In the genomic region with DNA sequence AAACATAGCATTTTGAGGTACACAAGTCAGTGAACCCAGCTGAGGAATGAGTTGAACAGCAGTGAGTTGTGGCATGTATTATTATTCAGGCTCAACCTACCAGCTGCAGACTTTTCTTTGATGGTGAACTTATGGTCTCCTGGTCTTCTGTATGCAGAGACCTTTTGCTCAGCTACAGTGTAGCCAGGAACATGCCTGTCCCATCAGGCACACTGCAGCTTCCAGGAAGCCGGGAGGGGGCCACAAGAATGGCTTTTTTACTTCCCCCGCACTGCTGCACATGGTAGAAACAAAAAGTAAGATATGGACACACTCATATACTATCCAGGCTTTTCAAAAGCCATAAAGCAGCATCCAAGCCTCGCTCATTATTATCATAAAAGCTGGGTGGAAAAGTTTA, we compare ENCODE assay signal across 10 cellular contexts.
DNase-seq lines count a peak whose midpoint lies in the region; FAIRE-seq and TF ChIP-seq lines count a peak whose summit lies in the region.
"Had no signal": no experiment of that assay in that cellular context is flagged by ENCODE, and none has a peak within 500 bp of the region (broad histone marks: within the 10 kb centered on the region; RNA-seq: fewer than 3 reads in every experiment).

No MANE protein-coding gene starts in this region.

- H3K27ac ChIP-seq in GM23248 (peak overlapping the region; percentile 99), kidney (ENCODE audit: low read depth in 2 of 2, low read length in 2 of 2) (peak overlapping the region; percentile 78 to 84), smooth muscle cell (ENCODE audit: low read depth) (peak overlapping the region; percentile 92)

- H3K9me3 ChIP-seq in GM23248 (ENCODE audit: low read depth): no peaks in the 10 kb centered on the region
- no peaks in the 10 kb centered on the region for H3K9me3 ChIP-seq in kidney (ENCODE audit: control insufficient read depth in 1 of 2, low read length in 2 of 2)
- no peaks in the 10 kb centered on the region for H3K9me3 ChIP-seq in smooth muscle cell (replicated peaks; ENCODE audit: low read depth)
- H3K9me3 ChIP-seq: ovary had no signal

- no peaks in the 10 kb centered on the region for H3K9me2 ChIP-seq in GM23248 (ENCODE audit: insufficient read depth)

- TF ChIP-seq CTCF in kidney (IDR thresholded peaks at IDR 0.05; ENCODE audit: borderline replicate concordance, extremely low read depth, insufficient read depth) (no peak), smooth muscle cell (IDR thresholded peaks at IDR 0.05; ENCODE audit: borderline replicate concordance, insufficient read depth, poor library complexity, severe bottlenecking) (no peak)

- H3K79me2 ChIP-seq in GM23248 (ENCODE audit: insufficient read depth): no peaks in the 10 kb centered on the region
- no peaks in the 10 kb centered on the region for H3K79me2 ChIP-seq in smooth muscle cell (ENCODE audit: low read depth)

- no peak for FAIRE-seq in kidney (lab: Jason Lieb, UNC)

- H4K20me1 ChIP-seq in GM23248 (ENCODE audit: insufficient read depth) (no peaks in the 10 kb centered on the region), smooth muscle cell (ENCODE audit: low read depth) (no peaks in the 10 kb centered on the region)

- DNase-seq in GM23248 (peak; percentile 30), UCSD-AML1 (lab: John Stamatoyannopoulos, UW; ENCODE audit: unreplicated experiment) (peak; percentile 11), kidney (no peak), smooth muscle cell (lab: John Stamatoyannopoulos, UW; ENCODE audit: unreplicated experiment) (no peak), GM19240 (ENCODE audit: insufficient read length, low spot score) (no peak)
- DNase-seq in stimulated activated CD4-positive, alpha-beta T cell treated with anti-CD3 and anti-CD28 coated beads, Interleukin-2, amount 100 ng/mL, for 24 hours: no peak
- no peak for DNase-seq in activated CD8-positive, alpha-beta memory T cell treated with anti-CD3 and anti-CD28 coated beads, Interleukin-2, amount 50 U/mL, for 4 hours
- DNase-seq: glutamatergic neuron, NCI-H524, ovary had no signal

- in situ Hi-C loops in GM23248 (cut with MboI): no loop called here

- H3K4me1 ChIP-seq in GM23248 (ENCODE audit: insufficient read depth): peaks cover 75% of the 10 kb centered on the region
- peaks cover 13% of the 10 kb centered on the region in 2 donors for H3K4me1 ChIP-seq in kidney (ENCODE audit: control insufficient read depth in 1 of 2, insufficient read depth in 1 of 2, low read depth in 1 of 2, low read length in 2 of 2)
- H3K4me1 ChIP-seq in smooth muscle cell (ENCODE audit: low read depth): peaks cover 40% of the 10 kb centered on the region

- 6 to 16% methylated on average over 3 of the region's 3 CpGs for WGBS in GM23248 (ENCODE audit: low coverage in 1 of 2, low lambda C conversion rate in 2 of 2, missing lambda C conversion rate in 2 of 2), 2 experiments
- WGBS in smooth muscle cell (ENCODE audit: low lambda C conversion rate): 64% methylated on average over 3 of the region's 3 CpGs

- H2AFZ ChIP-seq in GM23248 (peak overlapping the region; percentile 66), smooth muscle cell (ENCODE audit: low read depth) (peak overlapping the region; percentile 26)

- intact Hi-C loops in kidney (cut with DNase I): no loop called here

- H3K9ac ChIP-seq in GM23248: peak overlapping the region; percentile 89
- H3K9ac ChIP-seq in kidney (ENCODE audit: low read length in 2 of 2): peak overlapping the region in 1 of 2 donors; percentile 13
- H3K9ac ChIP-seq in smooth muscle cell (ENCODE audit: low read depth): no peak overlapping the region

- H3K4me3 ChIP-seq in GM23248: peak overlapping the region; percentile 60
- peak overlapping the region in 1 of 2 donors; percentile 2 for H3K4me3 ChIP-seq in kidney (ENCODE audit: low read length in 2 of 2)
- no peak overlapping the region for H3K4me3 ChIP-seq in smooth muscle cell
- H3K4me3 ChIP-seq: ovary had no signal

- H3K36me3 ChIP-seq in GM23248 (ENCODE audit: low read depth) (no peaks in the 10 kb centered on the region), kidney (ENCODE audit: control insufficient read depth in 1 of 2, insufficient read depth in 2 of 2, low read length in 2 of 2) (no peaks in the 10 kb centered on the region), smooth muscle cell (ENCODE audit: low read depth) (no peaks in the 10 kb centered on the region)
- H3K36me3 ChIP-seq: ovary had no signal

- H3F3A ChIP-seq in GM23248 (ENCODE audit: insufficient read depth) (peaks cover 75% of the 10 kb centered on the region), smooth muscle cell (ENCODE audit: low read depth) (peaks cover 42% of the 10 kb centered on the region)

- H3K4me2 ChIP-seq in GM23248 (ENCODE audit: unreplicated experiment): peak overlapping the region; percentile 72
- H3K4me2 ChIP-seq in smooth muscle cell: peak overlapping the region; percentile 77

- no peaks in the 10 kb centered on the region for H3K27me3 ChIP-seq in GM23248 (replicated peaks; ENCODE audit: insufficient read depth)
- no peaks in the 10 kb centered on the region for H3K27me3 ChIP-seq in smooth muscle cell (ENCODE audit: low read depth)
- H3K27me3 ChIP-seq: ovary had no signal

Comparison
In these comparisons a context has a peak if more than half of its experiments do, and no peak if none do; other contexts are left out.
1. DNase-seq: peak in GM23248 (single experiment) and UCSD-AML1 (single experiment); none in kidney (single experiment), smooth muscle cell (single experiment), stimulated activated CD4-positive, alpha-beta T cell treated with anti-CD3 and anti-CD28 coated beads, Interleukin-2, amount 100 ng/mL, for 24 hours (0 of 2), GM19240 (single experiment) and activated CD8-positive, alpha-beta memory T cell treated with anti-CD3 and anti-CD28 coated beads, Interleukin-2, amount 50 U/mL, for 4 hours (single experiment).
2. Peak in every context shown above with its lines, with median percentiles within 50 percentile points of each other: H3K27ac ChIP-seq.